Comparison of ENCODE assay signal across 1 cellular context in the genomic region with DNA sequence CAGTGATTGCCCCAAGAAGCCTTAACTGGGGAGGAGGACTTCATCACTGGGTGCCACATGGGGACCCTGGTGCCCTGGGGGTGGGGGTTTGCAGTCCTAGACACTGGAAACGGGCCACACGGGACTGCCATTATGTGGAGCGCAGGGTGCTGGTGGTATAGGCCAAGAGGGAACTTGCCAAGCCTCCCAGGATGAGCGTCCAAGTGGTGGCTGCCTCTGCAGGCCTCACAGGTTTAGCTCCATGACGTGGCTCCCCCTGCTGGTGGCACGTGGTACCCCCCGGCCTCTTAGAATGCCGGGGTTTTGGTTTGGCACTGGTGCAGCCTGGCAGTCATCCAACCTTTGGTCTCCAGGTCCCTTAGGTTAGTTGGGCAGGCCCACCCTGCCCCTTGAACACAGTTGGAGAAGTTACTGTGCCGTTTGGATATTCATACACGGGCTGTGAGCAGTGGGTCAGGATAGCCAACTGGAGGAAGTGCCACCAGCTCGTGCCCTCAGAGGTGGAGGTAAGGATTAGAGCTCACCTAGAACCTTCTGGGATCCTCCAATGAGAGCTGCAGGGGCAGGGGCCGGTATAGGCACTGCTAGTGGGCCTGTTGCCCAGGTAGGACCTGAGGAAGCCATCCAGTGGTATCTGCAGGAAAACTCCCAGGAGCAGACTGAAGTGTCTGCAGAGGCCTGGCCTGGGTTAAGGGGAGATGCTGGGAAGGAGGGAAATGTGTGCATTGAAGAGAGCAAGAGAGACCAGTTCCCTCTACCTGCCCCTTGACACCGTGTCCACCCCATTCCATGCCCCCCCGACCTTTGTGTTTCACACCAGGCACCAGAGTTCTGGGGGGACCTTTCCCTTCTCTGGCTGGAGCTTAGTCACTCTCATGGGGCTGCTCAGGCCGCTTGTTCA.
A peak's percentile ranks its signal among the peaks of the same experiment; 100 is the strongest.
TF ChIP-seq lines count a peak whose summit lies in the region.

No MANE protein-coding gene starts in this region.

TF ChIP-seq in WTC11, 78 proteins besides CTCF, POLR2A, EP300 and RAD21 (continued from another document and continues in another):
- TF ChIP-seq, protein P1, sequence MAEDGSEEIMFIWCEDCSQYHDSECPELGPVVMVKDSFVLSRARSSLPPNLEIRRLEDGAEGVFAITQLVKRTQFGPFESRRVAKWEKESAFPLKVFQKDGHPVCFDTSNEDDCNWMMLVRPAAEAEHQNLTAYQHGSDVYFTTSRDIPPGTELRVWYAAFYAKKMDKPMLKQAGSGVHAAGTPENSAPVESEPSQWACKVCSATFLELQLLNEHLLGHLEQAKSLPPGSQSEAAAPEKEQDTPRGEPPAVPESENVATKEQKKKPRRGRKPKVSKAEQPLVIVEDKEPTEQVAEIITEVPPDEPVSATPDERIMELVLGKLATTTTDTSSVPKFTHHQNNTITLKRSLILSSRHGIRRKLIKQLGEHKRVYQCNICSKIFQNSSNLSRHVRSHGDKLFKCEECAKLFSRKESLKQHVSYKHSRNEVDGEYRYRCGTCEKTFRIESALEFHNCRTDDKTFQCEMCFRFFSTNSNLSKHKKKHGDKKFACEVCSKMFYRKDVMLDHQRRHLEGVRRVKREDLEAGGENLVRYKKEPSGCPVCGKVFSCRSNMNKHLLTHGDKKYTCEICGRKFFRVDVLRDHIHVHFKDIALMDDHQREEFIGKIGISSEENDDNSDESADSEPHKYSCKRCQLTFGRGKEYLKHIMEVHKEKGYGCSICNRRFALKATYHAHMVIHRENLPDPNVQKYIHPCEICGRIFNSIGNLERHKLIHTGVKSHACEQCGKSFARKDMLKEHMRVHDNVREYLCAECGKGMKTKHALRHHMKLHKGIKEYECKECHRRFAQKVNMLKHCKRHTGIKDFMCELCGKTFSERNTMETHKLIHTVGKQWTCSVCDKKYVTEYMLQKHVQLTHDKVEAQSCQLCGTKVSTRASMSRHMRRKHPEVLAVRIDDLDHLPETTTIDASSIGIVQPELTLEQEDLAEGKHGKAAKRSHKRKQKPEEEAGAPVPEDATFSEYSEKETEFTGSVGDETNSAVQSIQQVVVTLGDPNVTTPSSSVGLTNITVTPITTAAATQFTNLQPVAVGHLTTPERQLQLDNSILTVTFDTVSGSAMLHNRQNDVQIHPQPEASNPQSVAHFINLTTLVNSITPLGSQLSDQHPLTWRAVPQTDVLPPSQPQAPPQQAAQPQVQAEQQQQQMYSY (CRISPR knock-in tag; IDR thresholded peaks at IDR 0.05) = peak; percentile 47
- TF ChIP-seq NFE2L1 (CRISPR knock-in tag; IDR thresholded peaks at IDR 0.05) (peak; percentile 74; the same call in 1 of the 2 replicates), JAZF1 (CRISPR knock-in tag; IDR thresholded peaks at IDR 0.05) (no peak), TCF7 (CRISPR knock-in tag; IDR thresholded peaks at IDR 0.05; ENCODE audit: low read depth) (no peak), SMAD4 (CRISPR knock-in tag; IDR thresholded peaks at IDR 0.05) (no peak), GTF2I (CRISPR knock-in tag; conservative IDR thresholded peaks at IDR 0.05) (peak; percentile 72; the same call in 1 of the 2 replicates), PRRX2 (CRISPR knock-in tag; IDR thresholded peaks at IDR 0.05) (peak; percentile 99), CBFB (CRISPR knock-in tag; IDR thresholded peaks at IDR 0.05; ENCODE audit: low read depth) (no peak), ZNF423 (CRISPR knock-in tag; IDR thresholded peaks at IDR 0.05) (peak; percentile 25; the same call in 1 of the 2 replicates)
- TF ChIP-seq, protein P2, sequence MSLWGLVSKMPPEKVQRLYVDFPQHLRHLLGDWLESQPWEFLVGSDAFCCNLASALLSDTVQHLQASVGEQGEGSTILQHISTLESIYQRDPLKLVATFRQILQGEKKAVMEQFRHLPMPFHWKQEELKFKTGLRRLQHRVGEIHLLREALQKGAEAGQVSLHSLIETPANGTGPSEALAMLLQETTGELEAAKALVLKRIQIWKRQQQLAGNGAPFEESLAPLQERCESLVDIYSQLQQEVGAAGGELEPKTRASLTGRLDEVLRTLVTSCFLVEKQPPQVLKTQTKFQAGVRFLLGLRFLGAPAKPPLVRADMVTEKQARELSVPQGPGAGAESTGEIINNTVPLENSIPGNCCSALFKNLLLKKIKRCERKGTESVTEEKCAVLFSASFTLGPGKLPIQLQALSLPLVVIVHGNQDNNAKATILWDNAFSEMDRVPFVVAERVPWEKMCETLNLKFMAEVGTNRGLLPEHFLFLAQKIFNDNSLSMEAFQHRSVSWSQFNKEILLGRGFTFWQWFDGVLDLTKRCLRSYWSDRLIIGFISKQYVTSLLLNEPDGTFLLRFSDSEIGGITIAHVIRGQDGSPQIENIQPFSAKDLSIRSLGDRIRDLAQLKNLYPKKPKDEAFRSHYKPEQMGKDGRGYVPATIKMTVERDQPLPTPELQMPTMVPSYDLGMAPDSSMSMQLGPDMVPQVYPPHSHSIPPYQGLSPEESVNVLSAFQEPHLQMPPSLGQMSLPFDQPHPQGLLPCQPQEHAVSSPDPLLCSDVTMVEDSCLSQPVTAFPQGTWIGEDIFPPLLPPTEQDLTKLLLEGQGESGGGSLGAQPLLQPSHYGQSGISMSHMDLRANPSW (CRISPR knock-in tag; conservative IDR thresholded peaks at IDR 0.05; ENCODE audit: low read depth) = no peak
- TF ChIP-seq, protein P3, sequence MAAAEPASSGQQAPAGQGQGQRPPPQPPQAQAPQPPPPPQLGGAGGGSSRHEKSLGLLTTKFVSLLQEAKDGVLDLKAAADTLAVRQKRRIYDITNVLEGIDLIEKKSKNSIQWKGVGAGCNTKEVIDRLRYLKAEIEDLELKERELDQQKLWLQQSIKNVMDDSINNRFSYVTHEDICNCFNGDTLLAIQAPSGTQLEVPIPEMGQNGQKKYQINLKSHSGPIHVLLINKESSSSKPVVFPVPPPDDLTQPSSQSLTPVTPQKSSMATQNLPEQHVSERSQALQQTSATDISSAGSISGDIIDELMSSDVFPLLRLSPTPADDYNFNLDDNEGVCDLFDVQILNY (CRISPR knock-in tag; IDR thresholded peaks at IDR 0.05) = peak; percentile 67
- TF ChIP-seq, protein P4, sequence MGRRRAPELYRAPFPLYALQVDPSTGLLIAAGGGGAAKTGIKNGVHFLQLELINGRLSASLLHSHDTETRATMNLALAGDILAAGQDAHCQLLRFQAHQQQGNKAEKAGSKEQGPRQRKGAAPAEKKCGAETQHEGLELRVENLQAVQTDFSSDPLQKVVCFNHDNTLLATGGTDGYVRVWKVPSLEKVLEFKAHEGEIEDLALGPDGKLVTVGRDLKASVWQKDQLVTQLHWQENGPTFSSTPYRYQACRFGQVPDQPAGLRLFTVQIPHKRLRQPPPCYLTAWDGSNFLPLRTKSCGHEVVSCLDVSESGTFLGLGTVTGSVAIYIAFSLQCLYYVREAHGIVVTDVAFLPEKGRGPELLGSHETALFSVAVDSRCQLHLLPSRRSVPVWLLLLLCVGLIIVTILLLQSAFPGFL (CRISPR knock-in tag; IDR thresholded peaks at IDR 0.05; ENCODE audit: borderline replicate concordance) = no peak
- TF ChIP-seq, protein P5, sequence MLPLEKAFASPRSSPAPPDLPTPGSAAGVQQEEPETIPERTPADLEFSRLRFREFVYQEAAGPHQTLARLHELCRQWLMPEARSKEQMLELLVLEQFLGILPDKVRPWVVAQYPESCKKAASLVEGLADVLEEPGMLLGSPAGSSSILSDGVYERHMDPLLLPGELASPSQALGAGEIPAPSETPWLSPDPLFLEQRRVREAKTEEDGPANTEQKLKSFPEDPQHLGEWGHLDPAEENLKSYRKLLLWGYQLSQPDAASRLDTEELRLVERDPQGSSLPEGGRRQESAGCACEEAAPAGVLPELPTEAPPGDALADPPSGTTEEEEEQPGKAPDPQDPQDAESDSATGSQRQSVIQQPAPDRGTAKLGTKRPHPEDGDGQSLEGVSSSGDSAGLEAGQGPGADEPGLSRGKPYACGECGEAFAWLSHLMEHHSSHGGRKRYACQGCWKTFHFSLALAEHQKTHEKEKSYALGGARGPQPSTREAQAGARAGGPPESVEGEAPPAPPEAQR (CRISPR knock-in tag; IDR thresholded peaks at IDR 0.05) = no peak
- TF ChIP-seq, protein P6, sequence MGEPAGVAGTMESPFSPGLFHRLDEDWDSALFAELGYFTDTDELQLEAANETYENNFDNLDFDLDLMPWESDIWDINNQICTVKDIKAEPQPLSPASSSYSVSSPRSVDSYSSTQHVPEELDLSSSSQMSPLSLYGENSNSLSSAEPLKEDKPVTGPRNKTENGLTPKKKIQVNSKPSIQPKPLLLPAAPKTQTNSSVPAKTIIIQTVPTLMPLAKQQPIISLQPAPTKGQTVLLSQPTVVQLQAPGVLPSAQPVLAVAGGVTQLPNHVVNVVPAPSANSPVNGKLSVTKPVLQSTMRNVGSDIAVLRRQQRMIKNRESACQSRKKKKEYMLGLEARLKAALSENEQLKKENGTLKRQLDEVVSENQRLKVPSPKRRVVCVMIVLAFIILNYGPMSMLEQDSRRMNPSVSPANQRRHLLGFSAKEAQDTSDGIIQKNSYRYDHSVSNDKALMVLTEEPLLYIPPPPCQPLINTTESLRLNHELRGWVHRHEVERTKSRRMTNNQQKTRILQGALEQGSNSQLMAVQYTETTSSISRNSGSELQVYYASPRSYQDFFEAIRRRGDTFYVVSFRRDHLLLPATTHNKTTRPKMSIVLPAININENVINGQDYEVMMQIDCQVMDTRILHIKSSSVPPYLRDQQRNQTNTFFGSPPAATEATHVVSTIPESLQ (CRISPR knock-in tag; IDR thresholded peaks at IDR 0.05) = no peak
- TF ChIP-seq, protein P7, sequence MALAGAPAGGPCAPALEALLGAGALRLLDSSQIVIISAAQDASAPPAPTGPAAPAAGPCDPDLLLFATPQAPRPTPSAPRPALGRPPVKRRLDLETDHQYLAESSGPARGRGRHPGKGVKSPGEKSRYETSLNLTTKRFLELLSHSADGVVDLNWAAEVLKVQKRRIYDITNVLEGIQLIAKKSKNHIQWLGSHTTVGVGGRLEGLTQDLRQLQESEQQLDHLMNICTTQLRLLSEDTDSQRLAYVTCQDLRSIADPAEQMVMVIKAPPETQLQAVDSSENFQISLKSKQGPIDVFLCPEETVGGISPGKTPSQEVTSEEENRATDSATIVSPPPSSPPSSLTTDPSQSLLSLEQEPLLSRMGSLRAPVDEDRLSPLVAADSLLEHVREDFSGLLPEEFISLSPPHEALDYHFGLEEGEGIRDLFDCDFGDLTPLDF (CRISPR knock-in tag; IDR thresholded peaks at IDR 0.05) = peak; percentile 29; the same call in 1 of the 2 replicates
- TF ChIP-seq, protein P8, sequence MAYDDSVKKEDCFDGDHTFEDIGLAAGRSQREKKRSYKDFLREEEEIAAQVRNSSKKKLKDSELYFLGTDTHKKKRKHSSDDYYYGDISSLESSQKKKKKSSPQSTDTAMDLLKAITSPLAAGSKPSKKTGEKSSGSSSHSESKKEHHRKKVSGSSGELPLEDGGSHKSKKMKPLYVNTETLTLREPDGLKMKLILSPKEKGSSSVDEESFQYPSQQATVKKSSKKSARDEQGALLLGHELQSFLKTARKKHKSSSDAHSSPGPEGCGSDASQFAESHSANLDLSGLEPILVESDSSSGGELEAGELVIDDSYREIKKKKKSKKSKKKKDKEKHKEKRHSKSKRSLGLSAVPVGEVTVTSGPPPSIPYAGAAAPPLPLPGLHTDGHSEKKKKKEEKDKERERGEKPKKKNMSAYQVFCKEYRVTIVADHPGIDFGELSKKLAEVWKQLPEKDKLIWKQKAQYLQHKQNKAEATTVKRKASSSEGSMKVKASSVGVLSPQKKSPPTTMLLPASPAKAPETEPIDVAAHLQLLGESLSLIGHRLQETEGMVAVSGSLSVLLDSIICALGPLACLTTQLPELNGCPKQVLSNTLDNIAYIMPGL (CRISPR knock-in tag; IDR thresholded peaks at IDR 0.05) = peak; percentile 90
- TF ChIP-seq, protein P9, sequence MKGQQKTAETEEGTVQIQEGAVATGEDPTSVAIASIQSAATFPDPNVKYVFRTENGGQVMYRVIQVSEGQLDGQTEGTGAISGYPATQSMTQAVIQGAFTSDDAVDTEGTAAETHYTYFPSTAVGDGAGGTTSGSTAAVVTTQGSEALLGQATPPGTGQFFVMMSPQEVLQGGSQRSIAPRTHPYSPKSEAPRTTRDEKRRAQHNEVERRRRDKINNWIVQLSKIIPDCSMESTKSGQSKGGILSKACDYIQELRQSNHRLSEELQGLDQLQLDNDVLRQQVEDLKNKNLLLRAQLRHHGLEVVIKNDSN (CRISPR knock-in tag; IDR thresholded peaks at IDR 0.05) = peak; percentile 85
- TF ChIP-seq, protein P10, sequence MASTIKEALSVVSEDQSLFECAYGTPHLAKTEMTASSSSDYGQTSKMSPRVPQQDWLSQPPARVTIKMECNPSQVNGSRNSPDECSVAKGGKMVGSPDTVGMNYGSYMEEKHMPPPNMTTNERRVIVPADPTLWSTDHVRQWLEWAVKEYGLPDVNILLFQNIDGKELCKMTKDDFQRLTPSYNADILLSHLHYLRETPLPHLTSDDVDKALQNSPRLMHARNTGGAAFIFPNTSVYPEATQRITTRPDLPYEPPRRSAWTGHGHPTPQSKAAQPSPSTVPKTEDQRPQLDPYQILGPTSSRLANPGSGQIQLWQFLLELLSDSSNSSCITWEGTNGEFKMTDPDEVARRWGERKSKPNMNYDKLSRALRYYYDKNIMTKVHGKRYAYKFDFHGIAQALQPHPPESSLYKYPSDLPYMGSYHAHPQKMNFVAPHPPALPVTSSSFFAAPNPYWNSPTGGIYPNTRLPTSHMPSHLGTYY (CRISPR knock-in tag; IDR thresholded peaks at IDR 0.05) = peak; percentile 99
- TF ChIP-seq, protein P11, sequence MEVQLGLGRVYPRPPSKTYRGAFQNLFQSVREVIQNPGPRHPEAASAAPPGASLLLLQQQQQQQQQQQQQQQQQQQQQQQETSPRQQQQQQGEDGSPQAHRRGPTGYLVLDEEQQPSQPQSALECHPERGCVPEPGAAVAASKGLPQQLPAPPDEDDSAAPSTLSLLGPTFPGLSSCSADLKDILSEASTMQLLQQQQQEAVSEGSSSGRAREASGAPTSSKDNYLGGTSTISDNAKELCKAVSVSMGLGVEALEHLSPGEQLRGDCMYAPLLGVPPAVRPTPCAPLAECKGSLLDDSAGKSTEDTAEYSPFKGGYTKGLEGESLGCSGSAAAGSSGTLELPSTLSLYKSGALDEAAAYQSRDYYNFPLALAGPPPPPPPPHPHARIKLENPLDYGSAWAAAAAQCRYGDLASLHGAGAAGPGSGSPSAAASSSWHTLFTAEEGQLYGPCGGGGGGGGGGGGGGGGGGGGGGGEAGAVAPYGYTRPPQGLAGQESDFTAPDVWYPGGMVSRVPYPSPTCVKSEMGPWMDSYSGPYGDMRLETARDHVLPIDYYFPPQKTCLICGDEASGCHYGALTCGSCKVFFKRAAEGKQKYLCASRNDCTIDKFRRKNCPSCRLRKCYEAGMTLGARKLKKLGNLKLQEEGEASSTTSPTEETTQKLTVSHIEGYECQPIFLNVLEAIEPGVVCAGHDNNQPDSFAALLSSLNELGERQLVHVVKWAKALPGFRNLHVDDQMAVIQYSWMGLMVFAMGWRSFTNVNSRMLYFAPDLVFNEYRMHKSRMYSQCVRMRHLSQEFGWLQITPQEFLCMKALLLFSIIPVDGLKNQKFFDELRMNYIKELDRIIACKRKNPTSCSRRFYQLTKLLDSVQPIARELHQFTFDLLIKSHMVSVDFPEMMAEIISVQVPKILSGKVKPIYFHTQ (CRISPR knock-in tag; IDR thresholded peaks at IDR 0.05) = peak; percentile 99
